22 cellular contexts compared by ENCODE assay signal in genomic region chr18:58270396-58270795, GRCh38.
DNase-seq lines count a peak whose midpoint lies in the region; ATAC-seq and TF ChIP-seq lines count a peak whose summit lies in the region.
"Had no signal": no experiment of that assay in that cellular context is flagged by ENCODE, and none has a peak within 500 bp of the region (broad histone marks: within the 10 kb centered on the region; RNA-seq: fewer than 3 reads in every experiment).

No MANE protein-coding gene starts in this region.

- H3K23ac ChIP-seq in IMR-90 (ENCODE audit: low read depth, low read length) (peak overlapping the region; percentile 24; the same call in 1 of the 2 replicates), mesenchymal stem cell (ENCODE audit: low read length in 2 of 2) (no peak overlapping the region)

- H3K4me3 Mint-ChIP-seq in MCF 10A (ENCODE audit: unreplicated experiment) (peak overlapping the region; percentile 21), type B pancreatic cell (peak overlapping the region; percentile 67)
- H3K4me3 Mint-ChIP-seq: activated CD4-positive, alpha-beta T cell treated with anti-CD3 and anti-CD28 coated beads, Interleukin-2, amount 10 ng/mL, durations not matched to agents 7 days and 5 days; activated naive CD8-positive, alpha-beta T cell treated with anti-CD3 and anti-CD28 coated beads, Interleukin-2, amount 50 U/mL, for 24 hours; activated T-cell treated with anti-CD3 and anti-CD28 coated beads, Interleukin-2, amount 50 U/mL, for 24 hours; CD4-positive, CD25-positive, alpha-beta regulatory T cell; stimulated activated naive B cell treated with anti-CD40 and anti-IgM and Interleukin-4, amounts not matched to agents 10 μg/mL and 1 μg/mL and 100 μg/mL, for 72 hours had no signal

- WGBS in IMR-90 (ENCODE audit: extremely low coverage in 2 of 2, insufficient read length in 1 of 2), 2 experiments: no CpG with 5 or more reads among the region's 4 CpGs
- 72% methylated on average over 4 of the region's 4 CpGs for WGBS in mesenchymal stem cell

- H3K4me2 ChIP-seq in IMR-90 (ENCODE audit: low read depth, low read length): no peak overlapping the region
- H3K4me2 ChIP-seq in mesenchymal stem cell (ENCODE audit: low read length, poor library complexity, severe bottlenecking): peak overlapping the region; percentile 19

- H2BK15ac ChIP-seq in IMR-90 (ENCODE audit: low read depth, low read length): no peak overlapping the region
- H2BK15ac ChIP-seq in mesenchymal stem cell (ENCODE audit: low read depth, poor library complexity, severe bottlenecking): no peak overlapping the region

- dilution Hi-C loops in IMR-90 (cut with HindIII; ENCODE audit: low sequenced_read_pairs, unreplicated experiment): no loop called here

- no peak for DNase-seq in IMR-90
- DNase-seq in MCF 10A (ENCODE audit: unreplicated experiment): no peak
- no peak for DNase-seq in mesenchymal stem cell
- no peak for DNase-seq in type B pancreatic cell (ENCODE audit: extremely low spot score, unreplicated experiment)
- DNase-seq in T-helper 1 cell: no peak
- DNase-seq in NCI-H526 treated with DMSO at 0.1 percent for 48 hours (lab: John Stamatoyannopoulos, UW): no peak
- DNase-seq: activated CD4-positive, alpha-beta T cell treated with anti-CD3 and anti-CD28 coated beads, Interleukin-2, amount 10 ng/mL, durations not matched to agents 7 days and 5 days; activated gamma-delta T cell; activated naive CD8-positive, alpha-beta T cell treated with anti-CD3 and anti-CD28 coated beads, Interleukin-2, amount 50 U/mL, for 24 hours; activated T-cell treated with anti-CD3 and anti-CD28 coated beads, Interleukin-2, amount 50 U/mL, for 24 hours; CD4-positive, CD25-positive, alpha-beta regulatory T cell; EL; GOT3; Karpas-422; NCI-H1436 treated with DMSO at 0.1 percent for 48 hours; posterior cingulate gyrus; SHP77; stimulated activated CD4-positive, alpha-beta T cell treated with anti-CD3 and anti-CD28 coated beads, Interleukin-15, amount 100 ng/mL, for 24 hours; stimulated activated naive B cell treated with anti-CD40 and anti-IgM and Interleukin-4, amounts not matched to agents 10 μg/mL and 1 μg/mL and 100 μg/mL, for 72 hours; T-helper 9 cell; testis had no signal

- no peak overlapping the region for H2BK20ac ChIP-seq in IMR-90 (ENCODE audit: low read depth, low read length)

- H3K36me3 Mint-ChIP-seq in MCF 10A (ENCODE audit: insufficient read depth, unreplicated experiment): peaks cover 18% of the 10 kb centered on the region
- peaks cover 9% of the 10 kb centered on the region for H3K36me3 Mint-ChIP-seq in type B pancreatic cell
- H3K36me3 Mint-ChIP-seq: stimulated activated naive B cell treated with anti-CD40 and anti-IgM and Interleukin-4, amounts not matched to agents 10 μg/mL and 1 μg/mL and 100 μg/mL, for 72 hours had no signal

- no peak overlapping the region for H4K8ac ChIP-seq in IMR-90 (ENCODE audit: low read depth in 2 of 2, low read length in 2 of 2)
- H4K8ac ChIP-seq in mesenchymal stem cell (ENCODE audit: low read length): no peak overlapping the region

- no peak overlapping the region for H2BK120ac ChIP-seq in IMR-90 (ENCODE audit: low read depth, low read length)
- no peak overlapping the region for H2BK120ac ChIP-seq in mesenchymal stem cell (ENCODE audit: low read depth, low read length)

- no peak for TF ChIP-seq CTCF in IMR-90 (conservative IDR thresholded peaks at IDR 0.05; ENCODE audit: low read depth, low read length)
- no peak for TF ChIP-seq CTCF in MCF 10A (IDR thresholded peaks at IDR 0.05; ENCODE audit: unreplicated experiment)
- no peak for TF ChIP-seq CTCF in type B pancreatic cell (conservative IDR thresholded peaks at IDR 0.05)

- no peak overlapping the region for H2BK12ac ChIP-seq in mesenchymal stem cell (ENCODE audit: low read length in 2 of 2)

- peaks cover 12% of the 10 kb centered on the region for H3K9me1 ChIP-seq in IMR-90 (ENCODE audit: insufficient read depth, low read length)

- H3K4me1 Mint-ChIP-seq in MCF 10A (ENCODE audit: insufficient read depth, unreplicated experiment): peaks cover 36% of the 10 kb centered on the region
- peaks cover 41% of the 10 kb centered on the region for H3K4me1 Mint-ChIP-seq in type B pancreatic cell (ENCODE audit: unreplicated experiment)

- no peaks in the 10 kb centered on the region for H3K9me3 Mint-ChIP-seq in MCF 10A (ENCODE audit: unreplicated experiment)
- peaks cover 4% of the 10 kb centered on the region for H3K9me3 Mint-ChIP-seq in type B pancreatic cell
- H3K9me3 Mint-ChIP-seq: activated naive CD8-positive, alpha-beta T cell treated with anti-CD3 and anti-CD28 coated beads, Interleukin-2, amount 50 U/mL, for 24 hours; activated T-cell treated with anti-CD3 and anti-CD28 coated beads, Interleukin-2, amount 50 U/mL, for 24 hours; CD4-positive, CD25-positive, alpha-beta regulatory T cell; stimulated activated naive B cell treated with anti-CD40 and anti-IgM and Interleukin-4, amounts not matched to agents 10 μg/mL and 1 μg/mL and 100 μg/mL, for 72 hours had no signal

- H3K9me3 ChIP-seq in IMR-90 (ENCODE audit: control insufficient read depth, insufficient read depth, low read length) (no peaks in the 10 kb centered on the region), mesenchymal stem cell (ENCODE audit: control insufficient read depth, low read length) (no peaks in the 10 kb centered on the region)
- H3K9me3 ChIP-seq: testis had no signal

- H2AK9ac ChIP-seq in IMR-90 (replicated peaks; ENCODE audit: low read depth, low read length, poor library complexity): no peak overlapping the region

- no peak overlapping the region for H3K9ac ChIP-seq in IMR-90 (ENCODE audit: low read depth, low read length)
- H3K9ac ChIP-seq in mesenchymal stem cell (ENCODE audit: low read length): no peak overlapping the region

- no peak overlapping the region for H3K4me3 ChIP-seq in IMR-90 (ENCODE audit: insufficient read depth, low read depth, low read length)
- H3K4me3 ChIP-seq in mesenchymal stem cell (ENCODE audit: insufficient read depth in 1 of 2, low read depth in 1 of 2, low read length in 2 of 2): no peak overlapping the region
- H3K4me3 ChIP-seq: testis had no signal

- intact Hi-C loops in IMR-90 (cut with micrococcal nuclease) (no loop called here), MCF 10A (cut with micrococcal nuclease) (no loop called here)

- no peaks in the 10 kb centered on the region for H4K20me1 ChIP-seq in IMR-90 (ENCODE audit: insufficient read depth, low read length)

- H3K36me3 ChIP-seq in IMR-90 (ENCODE audit: control insufficient read depth, insufficient read depth, low read length) (no peaks in the 10 kb centered on the region), mesenchymal stem cell (ENCODE audit: control insufficient read depth in 1 of 2, insufficient read depth in 2 of 2, low read depth in 1 of 2, low read length in 2 of 2) (peaks cover 0 to 5% of the 10 kb centered on the region in 2 experiments)

- BruUV-seq in IMR-90 (replicated peaks; lab: Mats Ljungman, UMichigan) (no TSS peak), MCF 10A (replicated peaks; lab: Mats Ljungman, UMichigan) (no TSS peak)

- peak overlapping the region; percentile 69 for H3K27ac Mint-ChIP-seq in MCF 10A (ENCODE audit: low read depth, unreplicated experiment)
- peak overlapping the region; percentile 91 for H3K27ac Mint-ChIP-seq in type B pancreatic cell
- H3K27ac Mint-ChIP-seq: activated CD4-positive, alpha-beta T cell treated with anti-CD3 and anti-CD28 coated beads, Interleukin-2, amount 10 ng/mL, durations not matched to agents 7 days and 5 days; activated naive CD8-positive, alpha-beta T cell treated with anti-CD3 and anti-CD28 coated beads, Interleukin-2, amount 50 U/mL, for 24 hours; activated T-cell treated with anti-CD3 and anti-CD28 coated beads, Interleukin-2, amount 50 U/mL, for 24 hours; CD4-positive, CD25-positive, alpha-beta regulatory T cell; stimulated activated naive B cell treated with anti-CD40 and anti-IgM and Interleukin-4, amounts not matched to agents 10 μg/mL and 1 μg/mL and 100 μg/mL, for 72 hours had no signal

- H4K91ac ChIP-seq in IMR-90 (ENCODE audit: insufficient read depth, low read depth, low read length): no peak overlapping the region
- H4K91ac ChIP-seq in mesenchymal stem cell (ENCODE audit: low read length): no peak overlapping the region

- peaks cover 4% of the 10 kb centered on the region for H3K4me1 ChIP-seq in IMR-90 (ENCODE audit: control insufficient read depth, insufficient read depth, low read length)
- H3K4me1 ChIP-seq in mesenchymal stem cell (ENCODE audit: control insufficient read depth, insufficient read depth, low read depth, low read length): peaks cover 11% of the 10 kb centered on the region
- H3K4me1 ChIP-seq: testis had no signal

- TF ChIP-seq POLR2A in IMR-90 (IDR thresholded peaks at IDR 0.05; ENCODE audit: low read depth, low read length): no peak

- H3K18ac ChIP-seq in IMR-90 (ENCODE audit: low read depth, low read length) (no peak overlapping the region), mesenchymal stem cell (ENCODE audit: low read depth in 1 of 2, low read length in 2 of 2) (no peak overlapping the region)

- no peak overlapping the region for H3K56ac ChIP-seq in IMR-90 (ENCODE audit: extremely low read depth, insufficient read depth, low read length)

- no peak overlapping the region for H2AFZ ChIP-seq in IMR-90 (replicated peaks; ENCODE audit: low read length, poor library complexity)
- H2AFZ ChIP-seq in mesenchymal stem cell (ENCODE audit: low read depth, low read length): no peak overlapping the region

- H3K4ac ChIP-seq in IMR-90 (ENCODE audit: low read depth, low read length) (no peak overlapping the region), mesenchymal stem cell (ENCODE audit: low read depth in 1 of 2, low read length in 2 of 2) (no peak overlapping the region)

- POLR2A ChIA-PET in IMR-90 (lab: Charles Lee; ENCODE audit: unreplicated experiment) (no interaction called here), MCF 10A (lab: Yijun Ruan, JAX) (interaction anchor here (1.0 to 8.7 kb wide), 7 partner anchors 11 to 51 kb away, joined by 3 to 71 read pairs (median 4); no protein-coding TSS in a partner anchor)

- no peak overlapping the region for H3K14ac ChIP-seq in IMR-90 (replicated peaks; ENCODE audit: low read depth, low read length)
- no peak overlapping the region for H3K14ac ChIP-seq in mesenchymal stem cell (ENCODE audit: low read length in 2 of 2)

- no peak for TF ChIP-seq RAD21 in IMR-90 (IDR thresholded peaks at IDR 0.05; ENCODE audit: low read length)

- no peaks in the 10 kb centered on the region for H3K27me3 ChIP-seq in IMR-90 (ENCODE audit: control insufficient read depth, insufficient read depth, low read length)
- no peaks in the 10 kb centered on the region for H3K27me3 ChIP-seq in mesenchymal stem cell (ENCODE audit: control insufficient read depth in 1 of 2, insufficient read depth in 1 of 2, low read length in 2 of 2)
- H3K27me3 ChIP-seq: testis had no signal

- ATAC-seq in IMR-90 (ENCODE audit: low read depth): no peak
- no peak for ATAC-seq in GM18867 (IDR thresholded peaks at IDR 0.05; ENCODE audit: unreplicated experiment)
- ATAC-seq: activated naive CD8-positive, alpha-beta T cell treated with anti-CD3 and anti-CD28 coated beads, Interleukin-2, amount 50 U/mL, for 24 hours; stimulated activated naive B cell treated with anti-CD40 and anti-IgM and Interleukin-4, amounts not matched to agents 10 μg/mL and 1 μg/mL and 100 μg/mL, for 72 hours had no signal

- H3K79me1 ChIP-seq in IMR-90 (ENCODE audit: low read depth in 1 of 2, low read length in 2 of 2) (0 out of 4 replicates have a peak, but pooled peaks cover 0 to 3% of the 10 kb centered on the region in 2 experiments), mesenchymal stem cell (replicated peaks; ENCODE audit: low read length, poor library complexity, severe bottlenecking) (peaks cover 25% of the 10 kb centered on the region)

- H2BK5ac ChIP-seq in IMR-90 (ENCODE audit: low read depth, low read length, poor library complexity, severe bottlenecking): no peak overlapping the region
- H2BK5ac ChIP-seq in mesenchymal stem cell (ENCODE audit: low read depth, low read length, poor library complexity, severe bottlenecking): no peak overlapping the region

- no peaks in the 10 kb centered on the region for H3K27me3 Mint-ChIP-seq in MCF 10A (ENCODE audit: insufficient read depth, unreplicated experiment)
- no peaks in the 10 kb centered on the region for H3K27me3 Mint-ChIP-seq in type B pancreatic cell
- H3K27me3 Mint-ChIP-seq: activated CD4-positive, alpha-beta T cell treated with anti-CD3 and anti-CD28 coated beads, Interleukin-2, amount 10 ng/mL, durations not matched to agents 7 days and 5 days; activated naive CD8-positive, alpha-beta T cell treated with anti-CD3 and anti-CD28 coated beads, Interleukin-2, amount 50 U/mL, for 24 hours; activated T-cell treated with anti-CD3 and anti-CD28 coated beads, Interleukin-2, amount 50 U/mL, for 24 hours; CD4-positive, CD25-positive, alpha-beta regulatory T cell; stimulated activated naive B cell treated with anti-CD40 and anti-IgM and Interleukin-4, amounts not matched to agents 10 μg/mL and 1 μg/mL and 100 μg/mL, for 72 hours had no signal

- H4K5ac ChIP-seq in IMR-90 (ENCODE audit: low read depth, low read length): no peak overlapping the region

- H2AK5ac ChIP-seq in IMR-90 (ENCODE audit: low read depth, low read length): no peak overlapping the region
- no peak overlapping the region for H2AK5ac ChIP-seq in mesenchymal stem cell (ENCODE audit: low read length, severe bottlenecking)

- H3K27ac ChIP-seq in IMR-90 (ENCODE audit: insufficient read depth, low read length): no peak overlapping the region
- peak overlapping the region; percentile 58 for H3K27ac ChIP-seq in mesenchymal stem cell (ENCODE audit: low read length, poor library complexity, severe bottlenecking)
- H3K27ac ChIP-seq: testis had no signal

- in situ Hi-C loops in IMR-90 (cut with MboI; ENCODE audit: low sequenced_read_pairs): no loop called here

- CTCF ChIA-PET in IMR-90 (lab: Yijun Ruan, JAX): no interaction called here
- CTCF ChIA-PET in MCF 10A (lab: Yijun Ruan, JAX): interaction anchor here (1.0 to 1.8 kb wide), 2 partner anchors 51 to 149 kb away, joined by 4 to 5 read pairs; no protein-coding TSS in a partner anchor
